ENCODE assay signal across 8 cellular contexts in the genomic region with DNA sequence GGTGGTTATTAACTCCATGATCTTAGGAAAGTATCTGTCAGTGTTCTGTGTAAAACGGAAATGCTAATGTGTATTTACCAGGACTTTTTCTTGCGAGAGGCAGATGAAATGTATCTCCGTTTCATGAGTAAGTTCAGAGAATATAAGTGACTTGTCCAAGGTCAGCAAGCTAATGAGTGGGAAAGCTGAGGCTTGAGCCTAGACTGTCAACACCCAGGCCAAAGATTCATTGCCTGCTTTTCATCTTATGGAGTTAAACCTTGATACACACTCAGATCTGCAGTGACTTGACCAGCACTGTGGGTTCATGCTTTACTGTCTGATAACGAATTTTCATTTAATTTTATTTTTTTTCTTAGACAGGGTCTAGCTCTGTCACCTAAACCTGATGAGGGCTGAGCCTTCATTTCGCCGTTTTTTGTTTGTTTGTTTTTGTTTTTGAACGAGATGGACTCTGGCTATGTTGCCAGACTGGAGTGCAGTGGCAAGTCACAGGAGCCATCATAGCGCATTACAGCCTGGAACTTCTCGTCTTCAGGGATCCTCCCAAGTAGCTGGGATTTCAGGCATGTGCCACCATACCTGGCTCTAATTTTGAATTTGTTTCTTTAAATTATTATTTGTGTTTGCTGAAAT. TPM values are rescaled to one million over a fixed set of nuclear protein-coding genes. Genes with fewer than 3 reads are reported as not detected.
DNase-seq lines count a peak whose midpoint lies in the region; ATAC-seq and TF ChIP-seq lines count a peak whose summit lies in the region.

No MANE protein-coding gene starts in this region.

- TF ChIP-seq POLR2A in esophagus squamous epithelium (IDR thresholded peaks at IDR 0.05) = no peak

- ATAC-seq in RWPE2 (ENCODE audit: low read depth) (no peak), psoas muscle (no peak), GM19467 (IDR thresholded peaks at IDR 0.05; ENCODE audit: unreplicated experiment) (no peak), HG03108 (IDR thresholded peaks at IDR 0.05; ENCODE audit: unreplicated experiment) (no peak)

- H3K9me3 ChIP-seq in RWPE2 (ENCODE audit: severe bottlenecking) = no peaks in the 10 kb centered on the region
- no peaks in the 10 kb centered on the region for H3K9me3 ChIP-seq in esophagus squamous epithelium
- no peaks in the 10 kb centered on the region for H3K9me3 ChIP-seq in psoas muscle

- H3K27ac ChIP-seq in RWPE2 (ENCODE audit: poor library complexity, severe bottlenecking) (peak overlapping the region; percentile 45), esophagus squamous epithelium (peak overlapping the region; percentile 90 to 94 (median 94)), psoas muscle (peak overlapping the region; percentile 94)

- H3K27me3 ChIP-seq in RWPE2 (ENCODE audit: insufficient read depth, poor library complexity, severe bottlenecking) (no peaks in the 10 kb centered on the region), esophagus squamous epithelium (no peaks in the 10 kb centered on the region), psoas muscle (ENCODE audit: insufficient read depth in 3 of 3, low read length in 2 of 3) (no peaks in the 10 kb centered on the region)

- H3K4me1 ChIP-seq in RWPE2 (ENCODE audit: insufficient read depth, poor library complexity, severe bottlenecking) = peaks cover 3% of the 10 kb centered on the region
- H3K4me1 ChIP-seq in esophagus squamous epithelium = peaks cover 0 to 32% (median 19%) of the 10 kb centered on the region in 3 donors
- H3K4me1 ChIP-seq in psoas muscle = peaks cover 20% of the 10 kb centered on the region

- 48 to 54% methylated on average over 9 of the region's 9 CpGs for WGBS in esophagus squamous epithelium, 2 donors
- WGBS in psoas muscle, 3 donors = 67 to 73% (median 70%) methylated on average over 9 of the region's 9 CpGs

- intact Hi-C loops in esophagus squamous epithelium (cut with DNase I) = no loop called here
- intact Hi-C loops in psoas muscle (cut with DNase I) = no loop called here

- H3K4me3 ChIP-seq in GM12865 (ENCODE audit: low read depth, low read length) = peak overlapping the region; percentile 91
- H3K4me3 ChIP-seq in RWPE2 (ENCODE audit: severe bottlenecking) = peak overlapping the region; percentile 72
- peak overlapping the region; percentile 84 to 90 (median 88) for H3K4me3 ChIP-seq in esophagus squamous epithelium
- H3K4me3 ChIP-seq in psoas muscle = peak overlapping the region; percentile 83

- DNase-seq in GM12865 (ENCODE audit: low read depth) = no peak
- no peak for DNase-seq in RWPE2 (ENCODE audit: low spot score)
- no peak for DNase-seq in esophagus squamous epithelium (lab: John Stamatoyannopoulos, UW)
- DNase-seq in psoas muscle = no peak
- no peak for DNase-seq in kidney tubule cell (ENCODE audit: low spot score)
- DNase-seq in Kasumi-1 (lab: John Stamatoyannopoulos, UW) = no peak

- H3K36me3 ChIP-seq in RWPE2 (ENCODE audit: low read depth) (peaks cover 42% of the 10 kb centered on the region), esophagus squamous epithelium (peaks cover 8 to 72% (median 22%) of the 10 kb centered on the region in 3 donors), psoas muscle (ENCODE audit: insufficient read depth in 1 of 2, low read depth in 1 of 2) (peaks cover 0 to 51% of the 10 kb centered on the region in 2 donors)

- TF ChIP-seq CTCF in GM12865 (IDR thresholded peaks at IDR 0.05; ENCODE audit: insufficient read depth, low read depth, low read length, missing control alignments) (no peak), RWPE2 (IDR thresholded peaks at IDR 0.05; ENCODE audit: poor library complexity, severe bottlenecking) (no peak), esophagus squamous epithelium (IDR thresholded peaks at IDR 0.05) (no peak), psoas muscle (IDR thresholded peaks at IDR 0.05) (no peak)

RNA-seq across cellular contexts. Expression of a gene that starts 0.9 kb away (rescaled TPM):
- 100 to 1,000 TPM; 144 to 225 (median 204) TPM for total RNA-seq in esophagus squamous epithelium
- total RNA-seq in psoas muscle = 100 to 1,000 TPM in 2 of 4 donors, 10 to 100 TPM in 2; 87.6 to 118 (median 95.0) TPM
- polyA plus RNA-seq in psoas muscle = 100 to 1,000 TPM; 147 to 266 (median 172) TPM

RNA-seq across cellular contexts. Expression of a gene that starts 7.7 kb away (rescaled TPM):
- 10 to 100 TPM; 24.1 to 45.8 (median 35.5) TPM for total RNA-seq in esophagus squamous epithelium
- 10 to 100 TPM; 31.0 to 67.0 (median 44.1) TPM for total RNA-seq in psoas muscle
- 10 to 100 TPM; 30.3 to 40.8 (median 38.5) TPM for polyA plus RNA-seq in psoas muscle

RNA-seq across cellular contexts. Expression of a gene that starts 10.7 kb away (rescaled TPM):
- total RNA-seq in esophagus squamous epithelium = 10 to 100 TPM in 1 of 4 donors, 1 to 10 TPM in 3; 3.7 to 14.4 (median 8.1) TPM
- total RNA-seq in psoas muscle = 1 to 10 TPM; 3.7 to 5.6 (median 5.0) TPM
- 10 to 100 TPM in 1 of 3 donors, 1 to 10 TPM in 2; 4.3 to 12.6 (median 6.3) TPM for polyA plus RNA-seq in psoas muscle

RNA-seq across cellular contexts. Expression of a gene that starts 12.2 kb away (rescaled TPM):
- 1,000 to 10,000 TPM in 3 of 4 donors, 100 to 1,000 TPM in 1; 688 to 4,009 (median 2,458) TPM for total RNA-seq in esophagus squamous epithelium
- total RNA-seq in psoas muscle = 1,000 to 10,000 TPM in 2 of 4 donors, 100 to 1,000 TPM in 2; 653 to 1,325 (median 1,012) TPM
- 1,000 to 10,000 TPM; 7,773 to 8,046 (median 8,035) TPM for polyA plus RNA-seq in psoas muscle

RNA-seq across cellular contexts. Expression of a gene that starts 15.1 kb away (rescaled TPM):
- total RNA-seq in esophagus squamous epithelium (10 to 100 TPM; 42.5 to 74.2 (median 58.8) TPM), psoas muscle (10 to 100 TPM; 21.9 to 58.2 (median 38.0) TPM)
- 10 to 100 TPM; 46.7 to 85.3 (median 65.9) TPM for polyA plus RNA-seq in psoas muscle
